Comparison of ENCODE assay signal across 19 cellular contexts in the genomic region with DNA sequence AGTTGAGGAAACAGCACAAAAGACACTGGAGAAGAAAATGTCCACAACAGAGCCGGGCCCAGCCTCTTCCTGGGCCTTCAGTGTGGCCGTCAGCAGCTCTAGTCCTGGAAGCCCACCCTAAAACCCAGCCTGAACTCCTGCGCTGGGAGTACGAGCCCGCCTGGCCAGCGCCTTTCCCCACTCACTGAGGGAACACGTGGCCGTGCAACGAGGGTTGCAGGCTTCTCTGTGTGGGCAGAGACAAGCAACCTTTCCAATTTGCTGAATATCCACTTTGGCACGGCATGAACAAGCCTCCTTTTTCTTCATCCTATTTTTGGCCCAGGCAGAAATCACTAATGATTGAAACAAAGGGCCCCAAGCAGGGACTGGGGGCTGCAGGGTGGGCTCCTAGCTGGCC.
"Had no signal": no experiment of that assay in that cellular context is flagged by ENCODE, and none has a peak within 500 bp of the region (broad histone marks: within the 10 kb centered on the region; RNA-seq: fewer than 3 reads in every experiment).

No MANE protein-coding gene starts in this region.

- H2AFZ ChIP-seq: hepatocyte had no signal

- H3K4me2 ChIP-seq: hepatocyte had no signal

- H3K79me2 ChIP-seq: hepatocyte had no signal

- H3K4me3 ChIP-seq: dorsolateral prefrontal cortex, hepatocyte, left ventricle myocardium inferior, lung, right atrium auricular region, suprapubic skin, transverse colon had no signal

- H3K4me3 Mint-ChIP-seq: nephron had no signal

- H3K27me3 Mint-ChIP-seq: naive B cell had no signal

- H3K27ac Mint-ChIP-seq: naive B cell, nephron had no signal

- H3K9me3 Mint-ChIP-seq: nephron had no signal

- H3K4me1 Mint-ChIP-seq: naive B cell had no signal

- FAIRE-seq: kidney, small intestine had no signal

- DNase-seq: cortex of kidney; effector CD8-positive, alpha-beta T cell; foreskin melanocyte; kidney; left cardiac atrium; left ventricle myocardium inferior; mesenchymal stem cell; naive B cell; small intestine; stimulated activated CD4-positive, alpha-beta T cell treated with anti-CD3 and anti-CD28 coated beads, Interleukin-12 subunit alpha, Interleukin-12 subunit beta, amount 100 ng/mL, for 4 hours; stimulated activated naive CD4-positive, alpha-beta T cell; transverse colon had no signal

- H3K27me3 ChIP-seq: dorsolateral prefrontal cortex, hepatocyte, neutrophil, right atrium auricular region, suprapubic skin, transverse colon had no signal

- H3K27ac ChIP-seq: hepatocyte, left ventricle myocardium inferior, neutrophil, right atrium auricular region, suprapubic skin, transverse colon had no signal

- H3K36me3 ChIP-seq: neutrophil, right atrium auricular region, suprapubic skin had no signal

- H3K9me3 ChIP-seq: left ventricle myocardium inferior, neutrophil, right atrium auricular region, suprapubic skin, transverse colon had no signal
